10 cellular contexts compared by ENCODE assay signal in genomic region chr11:123559418-123559817, GRCh38.
DNase-seq lines count a peak whose midpoint lies in the region; ATAC-seq and TF ChIP-seq lines count a peak whose summit lies in the region.
"Had no signal": no experiment of that assay in that cellular context is flagged by ENCODE, and none has a peak within 500 bp of the region (broad histone marks: within the 10 kb centered on the region; RNA-seq: fewer than 3 reads in every experiment).

No MANE protein-coding gene starts in this region.

- TF ChIP-seq CTCF in adrenal gland (IDR thresholded peaks at IDR 0.05) (peak in 5 of 6 experiments; percentile 7 to 34 (median 19)), kidney epithelial cell (IDR thresholded peaks at IDR 0.05; ENCODE audit: insufficient read depth, low read length, poor library complexity, severe bottlenecking) (peak; percentile 18), testis (IDR thresholded peaks at IDR 0.05) (peak in 2 of 3 experiments; percentile 16 to 29)

- H3K9me3 ChIP-seq in adrenal gland (replicated peaks in 1 of 3), result no peaks in the 10 kb centered on the region
- no peaks in the 10 kb centered on the region for H3K9me3 ChIP-seq in testis

- 16 to 26% (median 20%) methylated on average over 7 to 9 of the region's 9 CpGs for WGBS in adrenal gland, 4 donors
- WGBS in testis, 2 donors, result 8 to 12% methylated on average over 9 of the region's 9 CpGs

- H3K36me3 ChIP-seq in adrenal gland (replicated peaks in 1 of 2), result no peaks in the 10 kb centered on the region
- no peaks in the 10 kb centered on the region for H3K36me3 ChIP-seq in kidney epithelial cell (ENCODE audit: control insufficient read depth, insufficient read depth, low read length)
- no peaks in the 10 kb centered on the region for H3K36me3 ChIP-seq in testis (ENCODE audit: low read depth, missing control alignments)

- intact Hi-C loops in adrenal gland (cut with DNase I), result no loop called here
- intact Hi-C loops in testis (cut with DNase I; ENCODE audit: low total_unique reads), result no loop called here

- H3K27me3 ChIP-seq in adrenal gland (no peaks in the 10 kb centered on the region), kidney epithelial cell (ENCODE audit: control insufficient read depth, insufficient read depth, low read length) (no peaks in the 10 kb centered on the region), testis (no peaks in the 10 kb centered on the region)

- H3K4me1 ChIP-seq in adrenal gland (replicated peaks in 1 of 2) (peaks cover 48 to 68% of the 10 kb centered on the region in 2 donors), testis (peaks cover 35% of the 10 kb centered on the region)

- H3K27ac ChIP-seq in adrenal gland (peak overlapping the region; percentile 67 to 92 (median 84)), testis (peak overlapping the region; percentile 56 to 72)
- H3K27ac ChIP-seq: 22Rv1 had no signal

- ATAC-seq in HG03469 (IDR thresholded peaks at IDR 0.05; ENCODE audit: unreplicated experiment), result no peak

- peak overlapping the region in 1 of 4 donors; percentile 38 for H3K4me3 ChIP-seq in adrenal gland
- H3K4me3 ChIP-seq in kidney epithelial cell (ENCODE audit: low read depth, low read length), result no peak overlapping the region
- peak overlapping the region; percentile 43 to 62 for H3K4me3 ChIP-seq in testis

- peak; percentile 70 for DNase-seq in DMS53 (lab: John Stamatoyannopoulos, UW)
- DNase-seq in DMS53 treated with DMSO at 0.1 percent for 48 hours (lab: John Stamatoyannopoulos, UW; ENCODE audit: unreplicated experiment), result no peak
- DNase-seq in adrenal gland, result no peak
- no peak for DNase-seq in kidney epithelial cell (ENCODE audit: low read depth)
- peak; percentile 40 for DNase-seq in testis
- no peak for DNase-seq in stimulated activated CD4-positive, alpha-beta T cell treated with anti-CD3 and anti-CD28 coated beads, Interleukin-4, amount 100 ng/mL, for 1 hour
- DNase-seq in HuH-7 (ENCODE audit: low spot score), result no peak
- DNase-seq: NCI-H446 treated with DMSO at 0.1 percent for 48 hours had no signal

- no peak for TF ChIP-seq POLR2A in adrenal gland (IDR thresholded peaks at IDR 0.05)
- TF ChIP-seq POLR2A in testis (IDR thresholded peaks at IDR 0.05), result no peak

Comparison
In these comparisons a context has a peak if more than half of its experiments do, and no peak if none do; other contexts are left out.
1. DNase-seq: peak in DMS53 (single experiment) and testis (single experiment); none in DMS53 treated with DMSO at 0.1 percent for 48 hours (single experiment), adrenal gland (0 of 7), kidney epithelial cell (single experiment), stimulated activated CD4-positive, alpha-beta T cell treated with anti-CD3 and anti-CD28 coated beads, Interleukin-4, amount 100 ng/mL, for 1 hour (single experiment) and HuH-7 (single experiment).
2. Peak in every context shown above with its lines, with median percentiles within 50 percentile points of each other: CTCF ChIP-seq.